ENCODE assay signal across 3 cellular contexts in the genomic region with DNA sequence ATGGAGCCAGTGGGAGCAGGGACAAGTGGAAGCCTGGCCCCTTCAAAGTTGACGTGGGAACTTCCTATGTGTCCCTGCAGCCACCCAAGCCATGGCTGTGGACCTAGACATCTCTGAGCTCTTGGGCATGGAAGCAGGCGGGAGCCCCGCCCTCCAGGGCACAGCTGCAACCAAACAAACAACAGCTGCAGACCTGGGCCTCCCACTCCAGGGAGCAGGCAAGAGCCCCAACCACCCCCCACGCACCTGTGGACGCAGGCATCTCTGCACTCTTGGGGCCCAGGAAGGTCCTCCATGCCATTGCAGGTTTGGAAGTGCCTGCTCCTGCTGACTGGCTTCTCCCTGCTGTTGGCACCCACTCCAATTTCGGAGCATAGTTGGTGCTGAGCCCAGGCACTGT.
"Had no signal": no experiment of that assay in that cellular context is flagged by ENCODE, and none has a peak within 500 bp of the region (broad histone marks: within the 10 kb centered on the region; RNA-seq: fewer than 3 reads in every experiment).

No MANE protein-coding gene starts in this region.

- ATAC-seq: GM12878 had no signal

- DNase-seq: GDM1, GF-D8 had no signal

- H3K4me3 ChIP-seq: GM12878 had no signal
